Comparison of ENCODE assay signal across 24 cellular contexts in genomic region chr1:34213976-34214375, GRCh38. TPM values are rescaled to one million over a fixed set of nuclear protein-coding genes. Genes with fewer than 3 reads are reported as not detected.
"Had no signal": no experiment of that assay in that cellular context is flagged by ENCODE, and none has a peak within 500 bp of the region (broad histone marks: within the 10 kb centered on the region; RNA-seq: fewer than 3 reads in every experiment).

No MANE protein-coding gene starts in this region.

- ATAC-seq: esophagus mucosa; heart left ventricle; naive thymus-derived CD4-positive, alpha-beta T cell; psoas muscle; right lobe of liver; stimulated activated memory B cell treated with anti-CD40 and anti-IgM and Interleukin-4, amounts not matched to agents 10 μg/mL and 1 μg/mL and 100 μg/mL, for 72 hours had no signal

- H3K36me3 ChIP-seq: heart left ventricle, neutrophil, right lobe of liver, tibial nerve had no signal

- H3K4me3 ChIP-seq: heart left ventricle, psoas muscle, right lobe of liver, tibial nerve had no signal

- H3K4me1 ChIP-seq: heart left ventricle, psoas muscle, right lobe of liver, tibial nerve had no signal

- H3K9me3 ChIP-seq: heart left ventricle, neutrophil, psoas muscle, right lobe of liver, tibial nerve had no signal

- DNase-seq: effector memory CD4-positive, alpha-beta T cell; heart left ventricle; hippocampal formation; kidney glomerular epithelial cell; naive thymus-derived CD4-positive, alpha-beta T cell; nephron progenitor cell; psoas muscle; retina; right lobe of liver; stimulated activated CD4-positive, alpha-beta T cell treated with anti-CD3 and anti-CD28 coated beads, Interleukin-4, amount 100 ng/mL, for 1 hour had no signal

- FAIRE-seq: endometrium, frontal cortex, islet of Langerhans had no signal

- H3K27ac ChIP-seq: heart left ventricle, neutrophil, psoas muscle, right lobe of liver, tibial nerve had no signal

- H3K27me3 ChIP-seq: neutrophil, right lobe of liver, tibial nerve had no signal

RNA-seq across cellular contexts. Expression of gene C1orf94, which starts 37.3 kb away (rescaled TPM):
- total RNA-seq: esophagus mucosa; glomerular endothelial cell; heart left ventricle; liver; lung microvascular endothelial cell; mesenteric fat pad; mononuclear cell; naive thymus-derived CD4-positive, alpha-beta T cell; osteoblast; psoas muscle; right lobe of liver; tibial nerve; ureter had no signal
- polyA plus RNA-seq: heart left ventricle; liver; naive thymus-derived CD4-positive, alpha-beta T cell had no signal

RNA-seq across cellular contexts. Expression of gene CSMD2, which starts 48.9 kb away (rescaled TPM):
- total RNA-seq: mononuclear cell; naive thymus-derived CD4-positive, alpha-beta T cell had no signal
- polyA plus RNA-seq: liver had no signal
